22 cellular contexts compared by ENCODE assay signal in the genomic region with DNA sequence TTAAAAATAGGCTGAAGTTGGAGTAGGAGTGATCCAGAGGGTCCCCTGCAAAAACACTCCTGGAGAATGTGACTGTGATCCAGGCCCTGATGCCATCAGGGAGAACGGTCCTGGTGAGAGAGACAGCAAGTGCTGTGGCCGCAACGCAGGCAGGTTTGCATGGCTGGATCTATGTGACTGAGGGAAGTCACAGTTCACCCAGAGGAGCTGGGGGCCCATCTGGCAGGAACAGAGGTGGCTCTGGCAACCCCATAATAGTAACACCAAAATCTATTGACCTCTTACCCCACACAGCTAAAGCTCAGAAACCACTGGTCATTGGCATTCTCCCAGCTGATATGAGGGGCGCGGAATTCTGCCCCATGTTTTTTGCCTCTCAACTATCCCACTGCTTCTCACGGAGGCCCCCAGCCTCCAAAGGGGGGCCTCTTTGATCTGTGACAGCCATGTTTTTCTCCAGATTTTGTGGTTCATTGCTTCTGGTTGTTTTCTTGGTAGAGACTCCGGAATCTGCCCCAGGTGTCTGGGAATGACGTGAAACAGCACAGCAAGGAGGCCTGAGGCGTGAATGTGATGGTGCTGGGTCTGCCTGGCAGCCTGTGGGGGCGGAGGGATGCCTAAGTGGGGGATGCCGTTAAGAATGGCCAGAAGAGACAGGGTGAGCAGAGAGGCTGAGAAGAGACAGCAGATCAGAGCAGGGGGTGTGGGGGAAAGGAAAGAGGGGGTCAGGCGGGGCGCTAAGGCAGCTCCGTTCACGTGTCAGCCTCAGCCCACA. TPM values are rescaled to one million over a fixed set of nuclear protein-coding genes. Genes with fewer than 3 reads are reported as not detected.
"Had no signal": no experiment of that assay in that cellular context is flagged by ENCODE, and none has a peak within 500 bp of the region (broad histone marks: within the 10 kb centered on the region; RNA-seq: fewer than 3 reads in every experiment).

No MANE protein-coding gene starts in this region.

- DNase-seq: activated CD4-positive, alpha-beta memory T cell treated with anti-CD3 and anti-CD28 coated beads, Interleukin-2, amount 10 ng/mL, durations not matched to agents 7 days and 5 days; activated CD4-positive, alpha-beta T cell treated with anti-CD3 and anti-CD28 coated beads, Interleukin-2, amount 10 ng/mL, durations not matched to agents 24 days and 14 days; activated effector memory CD4-positive, alpha-beta T cell treated with anti-CD3 and anti-CD28 coated beads, Interleukin-2, amount 50 U/mL, for 16 hours; activated naive CD4-positive, alpha-beta T cell treated with anti-CD3 and anti-CD28 coated beads, Interleukin-2, amount 10 ng/mL, durations not matched to agents 7 days and 5 days; activated T-cell treated with anti-CD3 and anti-CD28 coated beads for 4 hours; effector CD8-positive, alpha-beta T cell; foreskin melanocyte; hippocampal formation; left colon; lower lobe of right lung; naive thymus-derived CD4-positive, alpha-beta T cell; occipital lobe; stimulated activated CD4-positive, alpha-beta T cell treated with anti-CD3 and anti-CD28 coated beads, Interleukin-4, amount 100 ng/mL, for 24 hours; stimulated activated naive CD4-positive, alpha-beta T cell treated with Interleukin-2 at 50 U/mL for 16 hours; SW 1271; T-helper 17 cell; upper lobe of left lung had no signal

- ATAC-seq: left colon; lower lobe of right lung; naive thymus-derived CD4-positive, alpha-beta T cell; T-helper 17 cell had no signal

- H3K9me3 Mint-ChIP-seq: activated CD4-positive, alpha-beta memory T cell treated with anti-CD3 and anti-CD28 coated beads, Interleukin-2, amount 10 ng/mL, durations not matched to agents 7 days and 5 days; activated CD4-positive, alpha-beta T cell treated with anti-CD3 and anti-CD28 coated beads, Interleukin-2, amount 10 ng/mL, durations not matched to agents 24 days and 14 days; activated naive CD4-positive, alpha-beta T cell treated with anti-CD3 and anti-CD28 coated beads, Interleukin-2, amount 10 ng/mL, durations not matched to agents 7 days and 5 days; naive thymus-derived CD4-positive, alpha-beta T cell had no signal

- H3K27me3 ChIP-seq: upper lobe of left lung had no signal

- H3K9me3 ChIP-seq: lower lobe of right lung, thoracic aorta, upper lobe of left lung had no signal

- H3K27me3 Mint-ChIP-seq: activated CD4-positive, alpha-beta memory T cell treated with anti-CD3 and anti-CD28 coated beads, Interleukin-2, amount 10 ng/mL, durations not matched to agents 7 days and 5 days; activated CD4-positive, alpha-beta T cell treated with anti-CD3 and anti-CD28 coated beads, Interleukin-2, amount 10 ng/mL, durations not matched to agents 24 days and 14 days; activated naive CD4-positive, alpha-beta T cell treated with anti-CD3 and anti-CD28 coated beads, Interleukin-2, amount 10 ng/mL, durations not matched to agents 7 days and 5 days; dendritic cell treated with granulocyte-macrophage colony-stimulating factor and Interleukin-4, amounts not matched to agents 40 ng/mL and 50 ng/mL, for 4 days; naive thymus-derived CD4-positive, alpha-beta T cell; T-helper 17 cell had no signal

- H3K4me1 ChIP-seq: lower lobe of right lung, upper lobe of left lung had no signal

- H3K27ac ChIP-seq: lower lobe of right lung, thoracic aorta, upper lobe of left lung had no signal

- H3K27ac Mint-ChIP-seq: activated CD4-positive, alpha-beta memory T cell treated with anti-CD3 and anti-CD28 coated beads, Interleukin-2, amount 10 ng/mL, durations not matched to agents 7 days and 5 days; activated CD4-positive, alpha-beta T cell treated with anti-CD3 and anti-CD28 coated beads, Interleukin-2, amount 10 ng/mL, durations not matched to agents 24 days and 14 days; activated naive CD4-positive, alpha-beta T cell treated with anti-CD3 and anti-CD28 coated beads, Interleukin-2, amount 10 ng/mL, durations not matched to agents 7 days and 5 days; dendritic cell treated with granulocyte-macrophage colony-stimulating factor and Interleukin-4, amounts not matched to agents 40 ng/mL and 50 ng/mL, for 4 days; T-helper 17 cell had no signal

- H3K4me3 ChIP-seq: lower lobe of right lung, thoracic aorta, upper lobe of left lung had no signal

- H3K4me1 Mint-ChIP-seq: activated CD4-positive, alpha-beta memory T cell treated with anti-CD3 and anti-CD28 coated beads, Interleukin-2, amount 10 ng/mL, durations not matched to agents 7 days and 5 days; activated CD4-positive, alpha-beta T cell treated with anti-CD3 and anti-CD28 coated beads, Interleukin-2, amount 10 ng/mL, durations not matched to agents 24 days and 14 days; activated naive CD4-positive, alpha-beta T cell treated with anti-CD3 and anti-CD28 coated beads, Interleukin-2, amount 10 ng/mL, durations not matched to agents 7 days and 5 days; naive thymus-derived CD4-positive, alpha-beta T cell had no signal

- H3K4me3 Mint-ChIP-seq: activated CD4-positive, alpha-beta memory T cell treated with anti-CD3 and anti-CD28 coated beads, Interleukin-2, amount 10 ng/mL, durations not matched to agents 7 days and 5 days; activated CD4-positive, alpha-beta T cell treated with anti-CD3 and anti-CD28 coated beads, Interleukin-2, amount 10 ng/mL, durations not matched to agents 24 days and 14 days; activated naive CD4-positive, alpha-beta T cell treated with anti-CD3 and anti-CD28 coated beads, Interleukin-2, amount 10 ng/mL, durations not matched to agents 7 days and 5 days; dendritic cell treated with granulocyte-macrophage colony-stimulating factor and Interleukin-4, amounts not matched to agents 40 ng/mL and 50 ng/mL, for 4 days; naive thymus-derived CD4-positive, alpha-beta T cell; T-helper 17 cell had no signal

RNA-seq across cellular contexts. Expression of a gene that starts 24.5 kb away (rescaled TPM):
- total RNA-seq: activated CD4-positive, alpha-beta memory T cell treated with anti-CD3 and anti-CD28 coated beads, Interleukin-2, amount 10 ng/mL, durations not matched to agents 7 days and 5 days; activated CD4-positive, alpha-beta T cell treated with anti-CD3 and anti-CD28 coated beads, Interleukin-2, amount 10 ng/mL, durations not matched to agents 24 days and 14 days; left colon; lower lobe of right lung; mesenteric fat pad; naive thymus-derived CD4-positive, alpha-beta T cell; occipital lobe; renal cortical epithelial cell; T-helper 17 cell; thoracic aorta had no signal
- polyA plus RNA-seq: esophagus; naive thymus-derived CD4-positive, alpha-beta T cell had no signal

RNA-seq across cellular contexts. Expression of a gene that starts 43.8 kb away (rescaled TPM):
- total RNA-seq: activated CD4-positive, alpha-beta memory T cell treated with anti-CD3 and anti-CD28 coated beads, Interleukin-2, amount 10 ng/mL, durations not matched to agents 7 days and 5 days; activated CD4-positive, alpha-beta T cell treated with anti-CD3 and anti-CD28 coated beads, Interleukin-2, amount 10 ng/mL, durations not matched to agents 24 days and 14 days; left colon; lower lobe of right lung; naive thymus-derived CD4-positive, alpha-beta T cell; occipital lobe; renal cortical epithelial cell; T-helper 17 cell; thoracic aorta had no signal
- polyA plus RNA-seq: esophagus; naive thymus-derived CD4-positive, alpha-beta T cell had no signal
